In the genomic region with DNA sequence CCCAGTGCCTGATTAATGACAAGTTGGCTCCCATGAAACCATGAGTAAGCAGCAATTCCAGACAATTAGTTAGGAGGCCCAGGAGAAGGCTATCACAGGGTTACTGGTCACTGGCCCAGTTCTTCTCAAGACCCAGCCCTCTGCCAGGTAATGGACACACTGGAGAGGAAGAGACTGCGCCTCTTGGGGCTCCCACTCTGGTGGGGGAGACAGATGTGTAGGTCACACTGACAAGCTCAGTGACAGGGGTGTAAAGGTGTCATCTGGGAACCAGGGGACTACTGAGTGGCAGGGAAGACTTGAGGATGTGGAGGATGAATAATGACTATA, we compare ENCODE assay signal across 26 cellular contexts. TPM values are rescaled to one million over a fixed set of nuclear protein-coding genes. Genes with fewer than 3 reads are reported as not detected.
DNase-seq lines count a peak whose midpoint lies in the region; ATAC-seq, FAIRE-seq and TF ChIP-seq lines count a peak whose summit lies in the region.
"Had no signal": no experiment of that assay in that cellular context is flagged by ENCODE, and none has a peak within 500 bp of the region (broad histone marks: within the 10 kb centered on the region; RNA-seq: fewer than 3 reads in every experiment).

No MANE protein-coding gene starts in this region.

- H3K9me3 ChIP-seq in left ventricle myocardium inferior (replicated peaks) (no peaks in the 10 kb centered on the region), astrocyte (ENCODE audit: insufficient read depth, low read depth, low read length) (no peaks in the 10 kb centered on the region), aorta (ENCODE audit: control insufficient read depth, low read length) (no peaks in the 10 kb centered on the region)
- H3K9me3 ChIP-seq: A549 had no signal

- no peaks in the 10 kb centered on the region for H3K79me2 ChIP-seq in astrocyte (ENCODE audit: insufficient read depth, low read length)

- H3K27me3 Mint-ChIP-seq in astrocyte (ENCODE audit: low read depth, unreplicated experiment) (peaks cover 73% of the 10 kb centered on the region), nephron (ENCODE audit: low read depth) (peaks cover 64% of the 10 kb centered on the region)

- H3K36me3 Mint-ChIP-seq in astrocyte (ENCODE audit: low read depth, unreplicated experiment) (peaks cover 7% of the 10 kb centered on the region), nephron (ENCODE audit: low read depth) (no peaks in the 10 kb centered on the region)

- peaks cover 4% of the 10 kb centered on the region for H3K4me1 Mint-ChIP-seq in astrocyte (ENCODE audit: low read depth, unreplicated experiment)
- peaks cover 13% of the 10 kb centered on the region for H3K4me1 Mint-ChIP-seq in nephron

- H4K20me1 ChIP-seq in astrocyte (ENCODE audit: insufficient read depth, low read length) = no peaks in the 10 kb centered on the region

- H3K27me3 ChIP-seq in left ventricle myocardium inferior (ENCODE audit: low read depth) = peaks cover 92% of the 10 kb centered on the region
- peaks cover 32% of the 10 kb centered on the region for H3K27me3 ChIP-seq in astrocyte (ENCODE audit: insufficient read depth, low read length)
- no peaks in the 10 kb centered on the region for H3K27me3 ChIP-seq in aorta (ENCODE audit: control insufficient read depth in 1 of 2, insufficient read depth in 2 of 2, low read length in 1 of 2)

- WGBS in aorta, 2 donors = 90 to 93% methylated on average over 1 of the region's 1 CpG

- no peak for ATAC-seq in aorta (ENCODE audit: low FRiP score)
- ATAC-seq: A549, GM12878, HCT116 had no signal

- H3K27ac Mint-ChIP-seq in astrocyte (ENCODE audit: unreplicated experiment) (no peak overlapping the region), nephron (no peak overlapping the region)
- H3K27ac Mint-ChIP-seq: B cell had no signal

- H3K4me3 Mint-ChIP-seq in astrocyte (ENCODE audit: unreplicated experiment) (no peak overlapping the region), nephron (peak overlapping the region; percentile 59 to 86 (median 83))

- intact Hi-C loops in cardiac septum (cut with DNase I) (no loop called here), left ventricle myocardium inferior (cut with micrococcal nuclease) (no loop called here), aorta (cut with DNase I) (no loop called here)

- H3K4me2 ChIP-seq in astrocyte (ENCODE audit: low read length) = no peak overlapping the region
- H3K4me2 ChIP-seq: A549, PC-9 had no signal

- H2AFZ ChIP-seq in astrocyte (ENCODE audit: low read depth, low read length) = no peak overlapping the region
- H2AFZ ChIP-seq: PC-9 had no signal

- H3K4me1 ChIP-seq in left ventricle myocardium inferior = peaks cover 21% of the 10 kb centered on the region
- H3K4me1 ChIP-seq in astrocyte (ENCODE audit: insufficient read depth, low read length) = no peaks in the 10 kb centered on the region
- no peaks in the 10 kb centered on the region for H3K4me1 ChIP-seq in aorta (ENCODE audit: control insufficient read depth in 1 of 2, insufficient read depth in 2 of 2, low read length in 2 of 2)

- H3K9me3 Mint-ChIP-seq in astrocyte (ENCODE audit: unreplicated experiment) (no peaks in the 10 kb centered on the region), nephron (no peaks in the 10 kb centered on the region)

- TF ChIP-seq CTCF in left ventricle myocardium inferior (IDR thresholded peaks at IDR 0.05; ENCODE audit: borderline replicate concordance) (no peak), astrocyte (IDR thresholded peaks at IDR 0.05; ENCODE audit: insufficient read depth, low read depth, low read length) (no peak), nephron (IDR thresholded peaks at IDR 0.05; ENCODE audit: unreplicated experiment in 3 of 3) (no peak)

- no peak overlapping the region for H3K27ac ChIP-seq in left ventricle myocardium inferior (replicated peaks)
- H3K27ac ChIP-seq in astrocyte (ENCODE audit: low read depth, low read length) = no peak overlapping the region
- H3K27ac ChIP-seq in aorta (ENCODE audit: low read depth in 1 of 2, low read length in 2 of 2) = no peak overlapping the region
- H3K27ac ChIP-seq: A549, PC-9 had no signal

- no peak for FAIRE-seq in astrocyte (lab: Jason Lieb, UNC)
- FAIRE-seq: A549, H1, HTR-8/SVneo had no signal

- no peak overlapping the region for H3K9ac ChIP-seq in astrocyte (ENCODE audit: low read length)

- peak; percentile 54 for DNase-seq in cardiac septum (ENCODE audit: low spot score)
- DNase-seq in left ventricle myocardium inferior = no peak
- DNase-seq in astrocyte (ENCODE audit: low read depth) = peak; percentile 18
- peak; percentile 1 to 39 for DNase-seq in aorta
- no peak for DNase-seq in ureter (ENCODE audit: low spot score)
- no peak for DNase-seq in stimulated activated naive CD4-positive, alpha-beta T cell treated with Interleukin-2 at 50 U/mL for 16 hours (lab: John Stamatoyannopoulos, UW)
- no peak for DNase-seq in anterior cingulate cortex (lab: John Stamatoyannopoulos, UW)
- DNase-seq: COR-L47, DMS 273 treated with DMSO at 0.1 percent for 48 hours, DMS79 treated with DMSO at 0.1 percent for 48 hours, NCI-H1105, NCI-H146, NCI-H2029, NCI-H226, NCI-H510A treated with DMSO at 0.1 percent for 48 hours, NCI-H748 treated with DMSO at 0.1 percent for 48 hours, PC-9, RPMI8226, SHP77 treated with DMSO at 0.1 percent for 48 hours had no signal

- no peak overlapping the region for H3K4me3 ChIP-seq in left ventricle myocardium inferior
- no peak overlapping the region for H3K4me3 ChIP-seq in astrocyte (ENCODE audit: insufficient read depth, low read depth, low read length)
- no peak overlapping the region for H3K4me3 ChIP-seq in aorta (ENCODE audit: low read length in 2 of 2)
- H3K4me3 ChIP-seq: A549, GM12878, PC-9 had no signal

- H3K36me3 ChIP-seq in left ventricle myocardium inferior = no peaks in the 10 kb centered on the region
- H3K36me3 ChIP-seq in astrocyte (ENCODE audit: insufficient read depth, low read length) = no peaks in the 10 kb centered on the region
- no peaks in the 10 kb centered on the region for H3K36me3 ChIP-seq in aorta (ENCODE audit: control insufficient read depth in 1 of 2, insufficient read depth in 2 of 2, low read length in 1 of 2)

RNA-seq across cellular contexts. Expression of gene HPCA, which starts 4.9 kb away (rescaled TPM):
- not detected for total RNA-seq in cardiac septum
- not detected for total RNA-seq in left ventricle myocardium inferior
- not detected in 2 replicates for total RNA-seq in astrocyte
- total RNA-seq in aorta = under 1 TPM in 1 of 2 donors, not detected in 1; 0.51 TPM
- under 1 TPM in 1 of 2 donors, not detected in 1; 0.90 TPM for polyA plus RNA-seq in aorta
- 0.75 TPM for total RNA-seq in ureter
- total RNA-seq: B cell, GM12878, PC-9 had no signal

RNA-seq across cellular contexts. Expression of gene TMEM54, which starts 10.0 kb away (rescaled TPM):
- 17.0 TPM for total RNA-seq in cardiac septum
- 14.2 TPM for total RNA-seq in left ventricle myocardium inferior
- total RNA-seq in astrocyte = 8.0 and 9.3 TPM in 2 replicates
- total RNA-seq in aorta = 10 to 100 TPM; 21.1 to 23.8 TPM
- polyA plus RNA-seq in aorta = 10 to 100 TPM; 25.3 to 77.5 TPM
- 88.7 TPM for total RNA-seq in ureter
- total RNA-seq: B cell had no signal

RNA-seq across cellular contexts. Expression of gene FNDC5, which starts 20.5 kb away (rescaled TPM):
- 18.7 TPM for total RNA-seq in cardiac septum
- 105 TPM for total RNA-seq in left ventricle myocardium inferior
- total RNA-seq in astrocyte = 0.39 and 0.96 TPM in 2 replicates
- 10 to 100 TPM in 1 of 2 donors, 1 to 10 TPM in 1; 5.6 to 17.6 TPM for total RNA-seq in aorta
- 10 to 100 TPM in 1 of 2 donors, 1 to 10 TPM in 1; 8.1 to 11.7 TPM for polyA plus RNA-seq in aorta
- 1.7 TPM for total RNA-seq in ureter
- total RNA-seq: GM12878, PC-9 had no signal

Comparison
In these comparisons a context has a peak if more than half of its experiments do, and no peak if none do; other contexts are left out.
1. DNase-seq: peak in cardiac septum (single experiment), astrocyte (single experiment) and aorta (2 of 2); none in left ventricle myocardium inferior (single experiment), ureter (single experiment), stimulated activated naive CD4-positive, alpha-beta T cell treated with Interleukin-2 at 50 U/mL for 16 hours (single experiment) and anterior cingulate cortex (0 of 58).